Comparison of ENCODE assay signal across 9 cellular contexts in the genomic region with DNA sequence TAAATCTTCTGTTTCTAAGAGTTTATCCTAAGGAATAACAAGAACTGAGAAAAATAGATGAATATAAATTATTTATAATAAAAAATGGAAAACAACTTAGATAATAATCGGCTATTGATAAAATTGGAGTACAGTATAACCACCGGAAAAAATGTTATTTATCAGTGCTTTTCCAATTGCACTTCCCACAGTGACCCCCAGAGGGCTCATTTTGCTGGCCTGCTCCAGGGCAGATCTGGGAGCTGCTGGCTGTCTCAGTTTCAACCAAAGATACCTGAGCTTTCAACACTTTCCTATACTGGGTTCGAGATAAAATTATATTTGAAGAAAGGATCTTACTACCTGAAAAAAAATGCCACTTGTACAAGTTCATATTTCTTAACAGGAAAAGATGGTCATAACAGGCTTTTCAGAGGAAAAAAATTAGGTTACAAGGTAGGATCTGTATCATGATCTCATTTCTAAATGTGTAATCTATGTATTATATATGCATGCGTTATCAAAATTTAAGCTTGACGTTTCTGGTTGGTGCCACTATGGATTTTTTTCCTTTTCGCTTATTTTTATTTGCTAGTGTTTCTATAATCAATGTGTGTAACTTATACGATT.
DNase-seq lines count a peak whose midpoint lies in the region; ATAC-seq and TF ChIP-seq lines count a peak whose summit lies in the region.
"Had no signal": no experiment of that assay in that cellular context is flagged by ENCODE, and none has a peak within 500 bp of the region (broad histone marks: within the 10 kb centered on the region; RNA-seq: fewer than 3 reads in every experiment).

No MANE protein-coding gene starts in this region.

- H3K4me3 ChIP-seq in coronary artery (no peak overlapping the region), lung (no peak overlapping the region)

- ATAC-seq in lung (ENCODE audit: insufficient read depth, low FRiP score): peak; percentile 75

- H3K27ac ChIP-seq in coronary artery (no peak overlapping the region), lung (ENCODE audit: low read depth in 1 of 2, low read length in 1 of 2) (no peak overlapping the region)
- H3K27ac ChIP-seq: neutrophil had no signal

- POLR2A ChIA-PET in HEK293T (lab: Yijun Ruan, JAX): interaction anchor here (0.7 kb wide), 1 partner anchor 9 kb away, joined by 4 read pairs; no protein-coding TSS in a partner anchor

- TF ChIP-seq CTCF in coronary artery (IDR thresholded peaks at IDR 0.05): peak; percentile 69
- TF ChIP-seq CTCF in lung (IDR thresholded peaks at IDR 0.05; ENCODE audit: control extremely low read depth, extremely low read depth): peak; percentile 55

- no peaks in the 10 kb centered on the region for H3K4me1 ChIP-seq in lung (ENCODE audit: control insufficient read depth in 2 of 2, insufficient read depth in 2 of 2, low read length in 2 of 2)

- H3K9me3 ChIP-seq in lung (ENCODE audit: control insufficient read depth in 2 of 2, insufficient read depth in 1 of 2, low read length in 1 of 2): no peaks in the 10 kb centered on the region
- H3K9me3 ChIP-seq: neutrophil had no signal

- CTCF ChIA-PET in HEK293T (lab: Yijun Ruan, JAX): interaction anchor here (0.6 to 1.0 kb wide), 8 partner anchors 9 to 801 kb away, joined by 3 to 5 read pairs (median 3); no protein-coding TSS in a partner anchor

- H3K36me3 ChIP-seq in lung (ENCODE audit: control insufficient read depth in 2 of 2, insufficient read depth in 2 of 2, low read length in 2 of 2): no peaks in the 10 kb centered on the region
- H3K36me3 ChIP-seq: neutrophil had no signal

- 60 to 64% methylated on average over 7 of the region's 7 CpGs for WGBS in lung, 2 donors

- no peaks in the 10 kb centered on the region for H3K27me3 ChIP-seq in lung (ENCODE audit: control insufficient read depth, insufficient read depth)
- H3K27me3 ChIP-seq: neutrophil had no signal

- DNase-seq in NOMO-1 treated with DMSO at 0.1 percent for 48 hours (lab: John Stamatoyannopoulos, UW; ENCODE audit: unreplicated experiment): peak; percentile 13
- DNase-seq in NOMO-1 treated with dmso at 0.1 percent for 144 hours (lab: John Stamatoyannopoulos, UW; ENCODE audit: unreplicated experiment): no peak
- DNase-seq in HEK293T (ENCODE audit: extremely low spot score): peak; percentile 65
- peak; percentile 13 for DNase-seq in NCI-H128 (lab: John Stamatoyannopoulos, UW; ENCODE audit: unreplicated experiment)
- peak; percentile 17 for DNase-seq in activated CD4-positive, alpha-beta T cell treated with anti-CD3 and anti-CD28 coated beads for 1 hour
- DNase-seq in coronary artery (ENCODE audit: low spot score): no peak
- DNase-seq in lung (ENCODE audit: low spot score): peak; percentile 36
- peak; percentile 4 to 32 for DNase-seq in stimulated activated CD8-positive, alpha-beta memory T cell treated with anti-CD3 and anti-CD28 coated beads, Interleukin-7, amount 100 ng/mL, for 1 hour (ENCODE audit: low read depth in 2 of 2)

TF ChIP-seq in HEK293T, 16 proteins besides CTCF, POLR2A, EP300 and RAD21:
- TF ChIP-seq TARDBP (IDR thresholded peaks at IDR 0.05): no peak
- TF ChIP-seq L3MBTL2 (conservative IDR thresholded peaks at IDR 0.05): no peak
- no peak for TF ChIP-seq ZNF384 (IDR thresholded peaks at IDR 0.05)
- no peak for TF ChIP-seq SP1 (IDR thresholded peaks at IDR 0.05)
- TF ChIP-seq FOXM1 (IDR thresholded peaks at IDR 0.05; ENCODE audit: borderline replicate concordance): no peak
- no peak for TF ChIP-seq NFRKB (IDR thresholded peaks at IDR 0.05)
- no peak for TF ChIP-seq ARNT (IDR thresholded peaks at IDR 0.05)
- no peak for TF ChIP-seq FOXA1 (IDR thresholded peaks at IDR 0.05)
TF ChIP-seq in HEK293T: peak in this region for 0.

Comparison
In these comparisons a context has a peak if more than half of its experiments do, and no peak if none do; other contexts are left out.
1. DNase-seq: peak in NOMO-1 treated with DMSO at 0.1 percent for 48 hours (single experiment), HEK293T (single experiment), NCI-H128 (single experiment), activated CD4-positive, alpha-beta T cell treated with anti-CD3 and anti-CD28 coated beads for 1 hour (single experiment), lung (single experiment) and stimulated activated CD8-positive, alpha-beta memory T cell treated with anti-CD3 and anti-CD28 coated beads, Interleukin-7, amount 100 ng/mL, for 1 hour (2 of 2); none in NOMO-1 treated with dmso at 0.1 percent for 144 hours (single experiment) and coronary artery (single experiment).